ENCODE assay signal across 22 cellular contexts in the genomic region with DNA sequence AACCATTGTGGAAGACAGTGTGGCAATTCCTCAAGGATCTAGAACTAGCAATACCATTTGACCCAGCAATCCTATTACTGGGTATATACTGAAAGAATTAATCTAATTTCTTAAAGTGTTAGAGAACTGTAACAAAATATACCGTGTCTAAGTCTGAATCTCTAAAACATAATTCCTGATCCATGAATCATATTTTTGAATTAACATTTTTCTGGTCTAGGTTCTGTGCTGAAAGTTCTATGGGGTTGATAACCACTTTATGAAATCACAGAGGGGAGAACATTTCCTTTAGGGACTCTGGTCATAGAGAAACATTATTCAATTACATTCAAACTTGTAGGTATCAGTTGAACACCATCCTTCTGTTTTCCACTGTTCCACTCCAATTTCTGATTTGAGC.
"Had no signal": no experiment of that assay in that cellular context is flagged by ENCODE, and none has a peak within 500 bp of the region (broad histone marks: within the 10 kb centered on the region; RNA-seq: fewer than 3 reads in every experiment).

No MANE protein-coding gene starts in this region.

- H3K9me3 Mint-ChIP-seq: endodermal cell; memory B cell; nephron; stimulated activated memory B cell treated with anti-CD40 and anti-IgM and Interleukin-4, amounts not matched to agents 10 μg/mL and 1 μg/mL and 100 μg/mL, for 72 hours; stimulated activated naive CD8-positive, alpha-beta T cell treated with anti-CD3 and anti-CD28 coated beads, Interleukin-15, amount 100 ng/mL, for 72 hours had no signal

- H3K27me3 Mint-ChIP-seq: memory B cell; progenitor cell of endocrine pancreas; stimulated activated memory B cell treated with anti-CD40 and anti-IgM and Interleukin-4, amounts not matched to agents 10 μg/mL and 1 μg/mL and 100 μg/mL, for 72 hours; stimulated activated naive CD8-positive, alpha-beta T cell treated with anti-CD3 and anti-CD28 coated beads, Interleukin-15, amount 100 ng/mL, for 72 hours had no signal

- DNase-seq: colonic mucosa; dermis blood vessel endothelial cell; endodermal cell; erythroblast; foreskin keratinocyte; immature natural killer cell; kidney; left cardiac atrium; left ventricle myocardium inferior; lower lobe of right lung; naive B cell; occipital lobe; pancreas; right cardiac atrium; stimulated activated CD4-positive, alpha-beta T cell treated with anti-CD3 and anti-CD28 coated beads, Interleukin-4, amount 100 ng/mL, for 24 hours; stimulated activated naive CD8-positive, alpha-beta T cell treated with anti-CD3 and anti-CD28 coated beads, Interleukin-15, amount 100 ng/mL, for 72 hours; testis; transverse colon had no signal

- H3K4me3 ChIP-seq: colonic mucosa, left ventricle myocardium inferior, lower lobe of right lung, pancreas, testis, transverse colon had no signal

- H3K27ac Mint-ChIP-seq: endodermal cell; immature natural killer cell; memory B cell; naive B cell; nephron; progenitor cell of endocrine pancreas; stimulated activated memory B cell treated with anti-CD40 and anti-IgM and Interleukin-4, amounts not matched to agents 10 μg/mL and 1 μg/mL and 100 μg/mL, for 72 hours; stimulated activated naive CD8-positive, alpha-beta T cell treated with anti-CD3 and anti-CD28 coated beads, Interleukin-15, amount 100 ng/mL, for 72 hours had no signal

- H3K36me3 Mint-ChIP-seq: immature natural killer cell; memory B cell; naive B cell; stimulated activated memory B cell treated with anti-CD40 and anti-IgM and Interleukin-4, amounts not matched to agents 10 μg/mL and 1 μg/mL and 100 μg/mL, for 72 hours had no signal

- H3K4me3 Mint-ChIP-seq: endodermal cell; immature natural killer cell; memory B cell; naive B cell; nephron; stimulated activated memory B cell treated with anti-CD40 and anti-IgM and Interleukin-4, amounts not matched to agents 10 μg/mL and 1 μg/mL and 100 μg/mL, for 72 hours; stimulated activated naive CD8-positive, alpha-beta T cell treated with anti-CD3 and anti-CD28 coated beads, Interleukin-15, amount 100 ng/mL, for 72 hours had no signal

- H3K4me1 Mint-ChIP-seq: immature natural killer cell, memory B cell had no signal
